Comparison of ENCODE assay signal across 19 cellular contexts in the genomic region with DNA sequence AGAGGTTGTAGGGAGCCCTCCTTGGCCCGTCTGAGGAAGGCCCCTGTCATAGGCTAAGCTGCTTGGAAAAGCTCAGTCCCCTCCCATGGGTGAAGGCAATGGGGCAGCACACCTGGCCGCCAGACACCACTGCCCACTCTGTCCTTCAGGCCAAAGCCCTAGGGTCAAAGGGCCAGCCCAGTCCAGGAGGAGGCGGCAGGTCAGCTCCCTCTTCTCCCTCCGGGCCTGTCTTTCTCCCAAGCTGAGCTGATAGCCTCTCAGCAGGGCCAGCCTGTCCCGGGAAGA. TPM values are rescaled to one million over a fixed set of nuclear protein-coding genes. Genes with fewer than 3 reads are reported as not detected.
DNase-seq lines count a peak whose midpoint lies in the region; ATAC-seq and TF ChIP-seq lines count a peak whose summit lies in the region.
"Had no signal": no experiment of that assay in that cellular context is flagged by ENCODE, and none has a peak within 500 bp of the region (broad histone marks: within the 10 kb centered on the region; RNA-seq: fewer than 3 reads in every experiment).

No MANE protein-coding gene starts in this region.

- DNase-seq in memory B cell (ENCODE audit: low spot score in 2 of 2) (no peak), upper lobe of right lung (peak; percentile 52), NCI-H524 (lab: John Stamatoyannopoulos, UW) (no peak)
- DNase-seq in naive thymus-derived CD8-positive, alpha-beta T cell, result no peak
- no peak for DNase-seq in activated CD8-positive, alpha-beta memory T cell treated with anti-CD3 and anti-CD28 coated beads for 24 hours
- DNase-seq: ACHN, GM23248, HCEC 1CT, IMR-90, NCI-H1105 treated with DMSO at 0.1 percent for 48 hours, NCI-H2029 treated with DMSO at 0.1 percent for 48 hours, NCI-H226, NCI-H510A treated with DMSO at 0.1 percent for 48 hours, PC-3, SHP77, SW 1271 had no signal

- intact Hi-C loops in upper lobe of right lung (cut with DNase I), result no loop called here

- TF ChIP-seq CTCF in DOHH2 (IDR thresholded peaks at IDR 0.05; ENCODE audit: low read depth, low read length, poor library complexity, severe bottlenecking), result no peak
- no peak for TF ChIP-seq CTCF in SU-DHL-6 (IDR thresholded peaks at IDR 0.05; ENCODE audit: insufficient read depth, low read length, poor library complexity, severe bottlenecking)
- TF ChIP-seq CTCF in upper lobe of right lung (IDR thresholded peaks at IDR 0.05), result no peak

- peak overlapping the region; percentile 73 for H3K27ac Mint-ChIP-seq in memory B cell
- H3K27ac Mint-ChIP-seq in naive thymus-derived CD8-positive, alpha-beta T cell, result no peak overlapping the region

- H3K4me3 ChIP-seq in DOHH2 (ENCODE audit: low read length) (no peak overlapping the region), SU-DHL-6 (ENCODE audit: insufficient read depth, low read length, poor library complexity, severe bottlenecking) (no peak overlapping the region), upper lobe of right lung (no peak overlapping the region)
- H3K4me3 ChIP-seq: GM23248 had no signal

- H3F3A ChIP-seq in DOHH2 (ENCODE audit: control insufficient read depth, insufficient read depth) (no peaks in the 10 kb centered on the region), SU-DHL-6 (ENCODE audit: insufficient read depth) (peaks cover 15% of the 10 kb centered on the region)

- H3K79me2 ChIP-seq in DOHH2 (ENCODE audit: control insufficient read depth, low read length) (no peaks in the 10 kb centered on the region), SU-DHL-6 (ENCODE audit: insufficient read depth, low read length) (no peaks in the 10 kb centered on the region)

- H4K20me1 ChIP-seq in DOHH2 (ENCODE audit: control insufficient read depth, insufficient read depth, low read depth, low read length), result no peaks in the 10 kb centered on the region
- H4K20me1 ChIP-seq in SU-DHL-6 (ENCODE audit: low read depth, low read length), result no peaks in the 10 kb centered on the region

- no peaks in the 10 kb centered on the region for H3K9me2 ChIP-seq in DOHH2 (replicated peaks; ENCODE audit: control insufficient read depth, low read length)
- H3K9me2 ChIP-seq in SU-DHL-6 (replicated peaks; ENCODE audit: insufficient read depth, low read length), result no peaks in the 10 kb centered on the region

- H3K9me3 Mint-ChIP-seq in memory B cell, result no peaks in the 10 kb centered on the region
- H3K9me3 Mint-ChIP-seq in naive thymus-derived CD8-positive, alpha-beta T cell, result no peaks in the 10 kb centered on the region

- no peak overlapping the region for H3K4me3 Mint-ChIP-seq in memory B cell
- H3K4me3 Mint-ChIP-seq in naive thymus-derived CD8-positive, alpha-beta T cell, result no peak overlapping the region
- H3K4me3 Mint-ChIP-seq: CD14-positive monocyte had no signal

- POLR2A ChIA-PET in naive thymus-derived CD8-positive, alpha-beta T cell (lab: Charles Lee), result no interaction called here

- no peaks in the 10 kb centered on the region for H3K36me3 Mint-ChIP-seq in memory B cell
- no peaks in the 10 kb centered on the region for H3K36me3 Mint-ChIP-seq in naive thymus-derived CD8-positive, alpha-beta T cell

- peak overlapping the region; percentile 13; the same call in 1 of the 2 replicates for H3K9ac ChIP-seq in SU-DHL-6 (ENCODE audit: low read length)
- H3K9ac ChIP-seq: GM23248 had no signal

- no peak overlapping the region for H2AFZ ChIP-seq in SU-DHL-6 (ENCODE audit: low read depth, low read length, severe bottlenecking)
- H2AFZ ChIP-seq: GM23248 had no signal

- H3K27ac ChIP-seq in DOHH2 (ENCODE audit: low read depth, low read length) (no peak overlapping the region), SU-DHL-6 (ENCODE audit: low read depth, low read length) (peak overlapping the region; percentile 67), upper lobe of right lung (no peak overlapping the region)
- H3K27ac ChIP-seq: GM23248 had no signal

- no peak for ATAC-seq in memory B cell (ENCODE audit: low read depth)
- ATAC-seq in upper lobe of right lung, result peak; percentile 14
- no peak for ATAC-seq in naive thymus-derived CD8-positive, alpha-beta T cell
- ATAC-seq: PC-3 had no signal

- H3K4me1 ChIP-seq in DOHH2 (ENCODE audit: control insufficient read depth, low read length) (peaks cover 5% of the 10 kb centered on the region), upper lobe of right lung (peaks cover 2% of the 10 kb centered on the region)

- H3K27me3 Mint-ChIP-seq in memory B cell, result no peaks in the 10 kb centered on the region
- H3K27me3 Mint-ChIP-seq in naive thymus-derived CD8-positive, alpha-beta T cell, result peaks cover 8 to 18% (median 11%) of the 10 kb centered on the region in 5 donors

- H3K9me3 ChIP-seq in DOHH2 (ENCODE audit: control insufficient read depth, insufficient read depth, low read length) (no peaks in the 10 kb centered on the region), SU-DHL-6 (ENCODE audit: insufficient read depth, low read length) (no peaks in the 10 kb centered on the region), upper lobe of right lung (no peaks in the 10 kb centered on the region)

- H3K27me3 ChIP-seq in DOHH2 (ENCODE audit: control insufficient read depth, low read length) (peaks cover 5% of the 10 kb centered on the region; the same call in 1 of the 2 replicates), SU-DHL-6 (ENCODE audit: low read length) (no peaks in the 10 kb centered on the region), upper lobe of right lung (peaks cover 24% of the 10 kb centered on the region)

- H3K4me2 ChIP-seq in DOHH2 (ENCODE audit: low read length), result 0 out of 2 replicates have a peak overlapping the region, but pooled peaks have one; percentile 3
- peak overlapping the region; percentile 41 for H3K4me2 ChIP-seq in SU-DHL-6 (ENCODE audit: low read depth, low read length, poor library complexity, severe bottlenecking)

- H3K36me3 ChIP-seq in DOHH2 (ENCODE audit: control insufficient read depth, low read length), result no peaks in the 10 kb centered on the region
- no peaks in the 10 kb centered on the region for H3K36me3 ChIP-seq in SU-DHL-6 (ENCODE audit: low read length)
- H3K36me3 ChIP-seq in upper lobe of right lung, result no peaks in the 10 kb centered on the region

- peaks cover 24% of the 10 kb centered on the region for H3K4me1 Mint-ChIP-seq in memory B cell
- H3K4me1 Mint-ChIP-seq in naive thymus-derived CD8-positive, alpha-beta T cell, result peaks cover 0 to 16% (median 1%) of the 10 kb centered on the region in 4 donors

RNA-seq across cellular contexts. Expression of a gene that starts 5.1 kb away (rescaled TPM):
- total RNA-seq in upper lobe of right lung, result not detected
- not detected for total RNA-seq in naive thymus-derived CD8-positive, alpha-beta T cell
- not detected for polyA plus RNA-seq in naive thymus-derived CD8-positive, alpha-beta T cell
- total RNA-seq: GM23248, IMR-90, PC-3 had no signal
- polyA plus RNA-seq: CD14-positive monocyte, GM23248, IMR-90 had no signal

RNA-seq across cellular contexts. Expression of a gene that starts 9.5 kb away (rescaled TPM):
- total RNA-seq in upper lobe of right lung, result not detected
- total RNA-seq in naive thymus-derived CD8-positive, alpha-beta T cell, result not detected
- not detected for polyA plus RNA-seq in naive thymus-derived CD8-positive, alpha-beta T cell
- total RNA-seq: GM23248, IMR-90, PC-3 had no signal
- polyA plus RNA-seq: CD14-positive monocyte, GM23248, IMR-90 had no signal

RNA-seq across cellular contexts. Expression of a gene that starts 25.8 kb away (rescaled TPM):
- not detected for total RNA-seq in upper lobe of right lung
- not detected for total RNA-seq in naive thymus-derived CD8-positive, alpha-beta T cell
- polyA plus RNA-seq in naive thymus-derived CD8-positive, alpha-beta T cell, result not detected
- total RNA-seq: GM23248, IMR-90, PC-3 had no signal
- polyA plus RNA-seq: CD14-positive monocyte, GM23248, IMR-90 had no signal

RNA-seq across cellular contexts. Expression of a gene that starts 33.9 kb away (rescaled TPM):
- not detected for total RNA-seq in upper lobe of right lung
- total RNA-seq in naive thymus-derived CD8-positive, alpha-beta T cell, result not detected
- not detected for polyA plus RNA-seq in naive thymus-derived CD8-positive, alpha-beta T cell
- total RNA-seq: GM23248, IMR-90, PC-3 had no signal
- polyA plus RNA-seq: CD14-positive monocyte, GM23248, IMR-90 had no signal

RNA-seq across cellular contexts. Expression of a gene that starts 34.5 kb away (rescaled TPM):
- 0.52 TPM for total RNA-seq in upper lobe of right lung
- 1 to 10 TPM; 1.9 to 2.0 TPM for total RNA-seq in naive thymus-derived CD8-positive, alpha-beta T cell
- 1 to 10 TPM in 2 of 3 donors, under 1 TPM in 1; 0.30 to 1.3 (median 1.2) TPM for polyA plus RNA-seq in naive thymus-derived CD8-positive, alpha-beta T cell
- total RNA-seq: GM23248, PC-3 had no signal
- polyA plus RNA-seq: CD14-positive monocyte had no signal
